ENCODE assay signal across 8 cellular contexts in genomic region chr3:100399341-100400071, GRCh38. TPM values are rescaled to one million over a fixed set of nuclear protein-coding genes. Genes with fewer than 3 reads are reported as not detected.
DNase-seq lines count a peak whose midpoint lies in the region; ATAC-seq and TF ChIP-seq lines count a peak whose summit lies in the region.

No MANE protein-coding gene starts in this region.

- H3K36me3 ChIP-seq in KOPT-K1 (ENCODE audit: insufficient read depth, low read length), result peaks cover 9% of the 10 kb centered on the region

- H3K4me1 Mint-ChIP-seq in naive thymus-derived CD8-positive, alpha-beta T cell, result peaks cover 13 to 82% (median 62%) of the 10 kb centered on the region in 4 donors

- ATAC-seq in naive thymus-derived CD8-positive, alpha-beta T cell, result no peak
- ATAC-seq in HG03280 (IDR thresholded peaks at IDR 0.05; ENCODE audit: unreplicated experiment) (no peak), HG02623 (IDR thresholded peaks at IDR 0.05; ENCODE audit: unreplicated experiment) (no peak)

- H3K27me3 Mint-ChIP-seq in naive thymus-derived CD8-positive, alpha-beta T cell, result no peaks in the 10 kb centered on the region

- H3K9me3 ChIP-seq in KOPT-K1 (ENCODE audit: insufficient read depth, low read length, poor library complexity, severe bottlenecking), result no peaks in the 10 kb centered on the region

- no peak for TF ChIP-seq CTCF in AG10803 (conservative IDR thresholded peaks at IDR 0.05; ENCODE audit: low read length)
- TF ChIP-seq CTCF in choroid plexus epithelial cell (conservative IDR thresholded peaks at IDR 0.05; ENCODE audit: low read depth, low read length), result no peak

- H3K27ac ChIP-seq in KOPT-K1 (ENCODE audit: low read depth, low read length, poor library complexity, severe bottlenecking), result peak overlapping the region; percentile 92

- H3K4me3 ChIP-seq in AG10803 (ENCODE audit: low read length), result peak overlapping the region; percentile 86
- H3K4me3 ChIP-seq in choroid plexus epithelial cell (ENCODE audit: low read depth, low read length), result peak overlapping the region; percentile 96

- POLR2A ChIA-PET in naive thymus-derived CD8-positive, alpha-beta T cell (lab: Charles Lee), result interaction anchor here (0.6 to 3.1 kb wide), 4 partner anchors 15 to 138 kb away, joined by 3 to 26 read pairs (median 15); partner anchors contain the start of genes NIT2 and TBC1D23

- peak overlapping the region in 9 of 10 donors; percentile 41 to 99 (median 94) for H3K27ac Mint-ChIP-seq in naive thymus-derived CD8-positive, alpha-beta T cell

- H3K9me3 Mint-ChIP-seq in naive thymus-derived CD8-positive, alpha-beta T cell, result no peaks in the 10 kb centered on the region

- no peak for DNase-seq in AG10803 (ENCODE audit: low read depth)
- DNase-seq in choroid plexus epithelial cell (ENCODE audit: low read depth), result no peak
- no peak for DNase-seq in naive thymus-derived CD8-positive, alpha-beta T cell
- DNase-seq in cerebellar nuclear complex (lab: John Stamatoyannopoulos, UW), result no peak
- DNase-seq in iPS-NIHi7 (ENCODE audit: extremely low spot score), result no peak

- H3K4me3 Mint-ChIP-seq in naive thymus-derived CD8-positive, alpha-beta T cell, result peak overlapping the region; percentile 90 to 99 (median 98)

- peaks cover 0 to 2% (median under 1%) of the 10 kb centered on the region in 3 donors for H3K36me3 Mint-ChIP-seq in naive thymus-derived CD8-positive, alpha-beta T cell

RNA-seq across cellular contexts. Expression of gene TOMM70, which starts 1.4 kb away (rescaled TPM):
- total RNA-seq in naive thymus-derived CD8-positive, alpha-beta T cell, result 10 to 100 TPM; 42.3 to 46.8 TPM
- 10 to 100 TPM; 14.6 to 21.7 (median 16.5) TPM for polyA plus RNA-seq in naive thymus-derived CD8-positive, alpha-beta T cell

RNA-seq across cellular contexts. Expression of gene LNP1, which starts 1.8 kb away (rescaled TPM):
- 1 to 10 TPM; 2.1 to 2.4 TPM for total RNA-seq in naive thymus-derived CD8-positive, alpha-beta T cell
- polyA plus RNA-seq in naive thymus-derived CD8-positive, alpha-beta T cell, result 1 to 10 TPM in 1 of 3 donors, under 1 TPM in 2; 0.40 to 2.0 (median 0.66) TPM
